ENCODE assay signal across 14 cellular contexts in the genomic region with DNA sequence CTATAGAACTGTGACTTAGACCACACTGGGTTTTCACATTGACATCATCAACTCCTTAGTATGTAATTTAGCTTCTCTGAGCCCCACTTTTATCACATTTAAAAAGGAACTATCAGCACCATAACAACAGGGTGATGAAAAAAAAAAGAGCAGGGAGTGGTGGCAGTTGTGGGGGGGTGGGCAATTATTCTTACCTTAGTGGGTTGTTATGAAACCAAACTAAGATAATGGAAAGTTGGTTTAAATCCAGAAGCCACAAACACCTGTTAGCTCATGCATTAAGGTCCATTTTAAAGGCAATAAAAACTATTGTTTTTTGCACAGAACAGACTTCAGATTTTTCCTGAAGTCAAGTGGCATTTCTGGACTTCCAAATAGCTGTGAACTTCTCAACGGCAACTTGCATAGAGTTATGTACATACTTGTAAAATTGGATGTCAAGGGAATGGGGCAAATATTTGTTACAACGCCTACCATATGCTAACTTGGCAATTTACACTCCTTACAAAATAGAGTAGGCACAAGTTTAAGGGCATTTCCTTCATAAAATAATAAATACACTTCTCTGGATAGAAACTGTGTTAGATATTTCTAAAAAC.
A peak's percentile ranks its signal among the peaks of the same experiment; 100 is the strongest.
DNase-seq lines count a peak whose midpoint lies in the region; ATAC-seq lines count a peak whose summit lies in the region.
"Had no signal": no experiment of that assay in that cellular context is flagged by ENCODE, and none has a peak within 500 bp of the region (broad histone marks: within the 10 kb centered on the region; RNA-seq: fewer than 3 reads in every experiment).

No MANE protein-coding gene starts in this region.

- H3K9me3 Mint-ChIP-seq in memory B cell = no peaks in the 10 kb centered on the region
- peaks cover 3% of the 10 kb centered on the region for H3K9me3 Mint-ChIP-seq in activated naive CD4-positive, alpha-beta T cell treated with anti-CD3 and anti-CD28 coated beads for 36 hours
- H3K9me3 Mint-ChIP-seq: CD14-positive monocyte had no signal

- CTCF ChIA-PET in activated naive CD4-positive, alpha-beta T cell treated with anti-CD3 and anti-CD28 coated beads for 36 hours (lab: Charles Lee) = interaction anchor here (0.6 kb wide), 1 partner anchor 159 kb away, joined by 3 read pairs; no protein-coding TSS in a partner anchor

- H3K4me3 Mint-ChIP-seq in memory B cell = no peak overlapping the region
- no peak overlapping the region for H3K4me3 Mint-ChIP-seq in activated naive CD4-positive, alpha-beta T cell treated with anti-CD3 and anti-CD28 coated beads for 36 hours
- H3K4me3 Mint-ChIP-seq: CD14-positive monocyte; CD8-positive, alpha-beta T cell; IgD-negative memory B cell had no signal

- peaks cover 4% of the 10 kb centered on the region for H3K27me3 Mint-ChIP-seq in memory B cell
- H3K27me3 Mint-ChIP-seq in activated naive CD4-positive, alpha-beta T cell treated with anti-CD3 and anti-CD28 coated beads for 36 hours (ENCODE audit: low read depth) = no peaks in the 10 kb centered on the region
- H3K27me3 Mint-ChIP-seq: IgD-negative memory B cell had no signal

- ATAC-seq in memory B cell (ENCODE audit: low read depth) (no peak), GM21619 (IDR thresholded peaks at IDR 0.05; ENCODE audit: unreplicated experiment) (no peak), HG02588 (IDR thresholded peaks at IDR 0.05; ENCODE audit: unreplicated experiment) (no peak)
- ATAC-seq: CD8-positive, alpha-beta T cell; HCT116 had no signal

- DNase-seq in DMS 273 (lab: John Stamatoyannopoulos, UW; ENCODE audit: unreplicated experiment) = peak; percentile 22
- DNase-seq in DMS 273 treated with DMSO at 0.1 percent for 48 hours (lab: John Stamatoyannopoulos, UW) = no peak
- peak; percentile 61 for DNase-seq in RPMI8226
- no peak for DNase-seq in memory B cell (ENCODE audit: low spot score in 2 of 2)
- no peak for DNase-seq in activated naive CD4-positive, alpha-beta T cell treated with anti-CD3 and anti-CD28 coated beads for 36 hours
- DNase-seq: CD8-positive, alpha-beta T cell; COR-L47; DMS53; GM23248 had no signal

- no peaks in the 10 kb centered on the region for H3K36me3 Mint-ChIP-seq in memory B cell
- no peaks in the 10 kb centered on the region for H3K36me3 Mint-ChIP-seq in activated naive CD4-positive, alpha-beta T cell treated with anti-CD3 and anti-CD28 coated beads for 36 hours (ENCODE audit: low read depth)
- H3K36me3 Mint-ChIP-seq: CD14-positive monocyte; CD8-positive, alpha-beta T cell; IgD-negative memory B cell had no signal

- H3K4me1 Mint-ChIP-seq in memory B cell = peaks cover 8% of the 10 kb centered on the region
- no peaks in the 10 kb centered on the region for H3K4me1 Mint-ChIP-seq in activated naive CD4-positive, alpha-beta T cell treated with anti-CD3 and anti-CD28 coated beads for 36 hours (ENCODE audit: low read depth)
- H3K4me1 Mint-ChIP-seq: CD14-positive monocyte had no signal

- intact Hi-C loops in activated naive CD4-positive, alpha-beta T cell treated with anti-CD3 and anti-CD28 coated beads for 36 hours (cut with micrococcal nuclease) = no loop called here

- peak overlapping the region; percentile 4 for H3K27ac Mint-ChIP-seq in memory B cell
- H3K27ac Mint-ChIP-seq in activated naive CD4-positive, alpha-beta T cell treated with anti-CD3 and anti-CD28 coated beads for 36 hours = no peak overlapping the region
- H3K27ac Mint-ChIP-seq: CD14-positive monocyte; CD8-positive, alpha-beta T cell had no signal

Comparison
In these comparisons a context has a peak if more than half of its experiments do, and no peak if none do; other contexts are left out.
1. DNase-seq: peak in DMS 273 (single experiment) and RPMI8226 (single experiment); none in DMS 273 treated with DMSO at 0.1 percent for 48 hours (single experiment), memory B cell (0 of 2) and activated naive CD4-positive, alpha-beta T cell treated with anti-CD3 and anti-CD28 coated beads for 36 hours (single experiment).